ENCODE assay signal across 9 cellular contexts in genomic region chr10:125982256-125982948, GRCh38.
DNase-seq lines count a peak whose midpoint lies in the region; ATAC-seq, FAIRE-seq and TF ChIP-seq lines count a peak whose summit lies in the region.
"Had no signal": no experiment of that assay in that cellular context is flagged by ENCODE, and none has a peak within 500 bp of the region (broad histone marks: within the 10 kb centered on the region; RNA-seq: fewer than 3 reads in every experiment).

No MANE protein-coding gene starts in this region.

- TF ChIP-seq POLR2A in GM12891 (IDR thresholded peaks at IDR 0.05; ENCODE audit: low read depth, low read length), result no peak

- H3K27me3 ChIP-seq in foreskin keratinocyte, result no peaks in the 10 kb centered on the region
- H3K27me3 ChIP-seq: SJSA1 had no signal

- no peak overlapping the region for H3K4me3 Mint-ChIP-seq in WTC11

- H3K27me3 Mint-ChIP-seq in WTC11 (ENCODE audit: low read depth), result no peaks in the 10 kb centered on the region

- ATAC-seq in HG02763 (IDR thresholded peaks at IDR 0.05; ENCODE audit: unreplicated experiment) (peak; percentile 71), WTC11 (peak; percentile 76), foreskin keratinocyte (peak; percentile 78)

- H3K27ac Mint-ChIP-seq in WTC11, result no peak overlapping the region

- peak; percentile 91 for FAIRE-seq in GM12891 (lab: Jason Lieb, UNC)

- CTCF ChIA-PET in WTC11 (lab: Charles Lee), result interaction anchor here (0.6 to 1.6 kb wide), 13 partner anchors 14 to 617 kb away, joined by 3 to 12 read pairs (median 4); partner anchors contain the start of gene ADAM12

- no peaks in the 10 kb centered on the region for H3K9me3 Mint-ChIP-seq in WTC11

- peaks cover 20% of the 10 kb centered on the region for H3K4me1 Mint-ChIP-seq in WTC11

- DNase-seq in AG20443 (ENCODE audit: low spot score) (peak; percentile 64), GM12891 (ENCODE audit: insufficient read length, low spot score) (peak; percentile 31), NCI-H1694 (lab: John Stamatoyannopoulos, UW) (peak; percentile 56), WTC11 (ENCODE audit: low spot score) (peak; percentile 33), foreskin keratinocyte (peak in 1 of 2 donors; percentile 41), non-pigmented ciliary epithelial cell (ENCODE audit: low read depth) (peak; percentile 23), GOT3 (lab: John Stamatoyannopoulos, UW) (no peak)

- POLR2A ChIA-PET in WTC11 (lab: Charles Lee), result no interaction called here

- H3K36me3 Mint-ChIP-seq in WTC11, result no peaks in the 10 kb centered on the region

- TF ChIP-seq CTCF in WTC11 (IDR thresholded peaks at IDR 0.05), result peak; percentile 48
- peak; percentile 80 for TF ChIP-seq CTCF in foreskin keratinocyte (conservative IDR thresholded peaks at IDR 0.05)

- H3K27ac ChIP-seq in foreskin keratinocyte, result no peak overlapping the region

- H3K4me1 ChIP-seq in foreskin keratinocyte, result no peaks in the 10 kb centered on the region

TF ChIP-seq in GM12891, 5 proteins besides CTCF, POLR2A, EP300 and RAD21:
- TF ChIP-seq PAX5 (IDR thresholded peaks at IDR 0.05; ENCODE audit: insufficient read depth, low read length, severe bottlenecking), result no peak
- no peak for TF ChIP-seq TAF1 (IDR thresholded peaks at IDR 0.05; ENCODE audit: low read depth, low read length)
- TF ChIP-seq POLR2AphosphoS5 (IDR thresholded peaks at IDR 0.05; ENCODE audit: low read depth, low read length), result no peak

TF ChIP-seq in WTC11, 78 proteins besides CTCF, POLR2A, EP300 and RAD21:
- TF ChIP-seq MXD4 (CRISPR knock-in tag; IDR thresholded peaks at IDR 0.05; ENCODE audit: borderline replicate concordance), result no peak
- TF ChIP-seq KAT7 (CRISPR knock-in tag; IDR thresholded peaks at IDR 0.05; ENCODE audit: borderline replicate concordance), result no peak
- TF ChIP-seq, protein P1, sequence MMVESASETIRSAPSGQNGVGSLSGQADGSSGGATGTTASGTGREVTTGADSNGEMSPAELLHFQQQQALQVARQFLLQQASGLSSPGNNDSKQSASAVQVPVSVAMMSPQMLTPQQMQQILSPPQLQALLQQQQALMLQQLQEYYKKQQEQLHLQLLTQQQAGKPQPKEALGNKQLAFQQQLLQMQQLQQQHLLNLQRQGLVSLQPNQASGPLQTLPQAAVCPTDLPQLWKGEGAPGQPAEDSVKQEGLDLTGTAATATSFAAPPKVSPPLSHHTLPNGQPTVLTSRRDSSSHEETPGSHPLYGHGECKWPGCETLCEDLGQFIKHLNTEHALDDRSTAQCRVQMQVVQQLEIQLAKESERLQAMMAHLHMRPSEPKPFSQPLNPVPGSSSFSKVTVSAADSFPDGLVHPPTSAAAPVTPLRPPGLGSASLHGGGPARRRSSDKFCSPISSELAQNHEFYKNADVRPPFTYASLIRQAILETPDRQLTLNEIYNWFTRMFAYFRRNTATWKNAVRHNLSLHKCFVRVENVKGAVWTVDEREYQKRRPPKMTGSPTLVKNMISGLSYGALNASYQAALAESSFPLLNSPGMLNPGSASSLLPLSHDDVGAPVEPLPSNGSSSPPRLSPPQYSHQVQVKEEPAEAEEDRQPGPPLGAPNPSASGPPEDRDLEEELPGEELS (CRISPR knock-in tag; IDR thresholded peaks at IDR 0.05), result no peak
- no peak for TF ChIP-seq NFYB (CRISPR knock-in tag; conservative IDR thresholded peaks at IDR 0.05; ENCODE audit: low read depth)
- no peak for TF ChIP-seq EMX1 (CRISPR knock-in tag; IDR thresholded peaks at IDR 0.05)
- TF ChIP-seq SOX15 (CRISPR knock-in tag; IDR thresholded peaks at IDR 0.05), result no peak
- TF ChIP-seq ZNF423 (CRISPR knock-in tag; IDR thresholded peaks at IDR 0.05), result no peak
- TF ChIP-seq FOXJ3 (CRISPR knock-in tag; IDR thresholded peaks at IDR 0.05; ENCODE audit: borderline replicate concordance), result no peak
- TF ChIP-seq, protein P2, sequence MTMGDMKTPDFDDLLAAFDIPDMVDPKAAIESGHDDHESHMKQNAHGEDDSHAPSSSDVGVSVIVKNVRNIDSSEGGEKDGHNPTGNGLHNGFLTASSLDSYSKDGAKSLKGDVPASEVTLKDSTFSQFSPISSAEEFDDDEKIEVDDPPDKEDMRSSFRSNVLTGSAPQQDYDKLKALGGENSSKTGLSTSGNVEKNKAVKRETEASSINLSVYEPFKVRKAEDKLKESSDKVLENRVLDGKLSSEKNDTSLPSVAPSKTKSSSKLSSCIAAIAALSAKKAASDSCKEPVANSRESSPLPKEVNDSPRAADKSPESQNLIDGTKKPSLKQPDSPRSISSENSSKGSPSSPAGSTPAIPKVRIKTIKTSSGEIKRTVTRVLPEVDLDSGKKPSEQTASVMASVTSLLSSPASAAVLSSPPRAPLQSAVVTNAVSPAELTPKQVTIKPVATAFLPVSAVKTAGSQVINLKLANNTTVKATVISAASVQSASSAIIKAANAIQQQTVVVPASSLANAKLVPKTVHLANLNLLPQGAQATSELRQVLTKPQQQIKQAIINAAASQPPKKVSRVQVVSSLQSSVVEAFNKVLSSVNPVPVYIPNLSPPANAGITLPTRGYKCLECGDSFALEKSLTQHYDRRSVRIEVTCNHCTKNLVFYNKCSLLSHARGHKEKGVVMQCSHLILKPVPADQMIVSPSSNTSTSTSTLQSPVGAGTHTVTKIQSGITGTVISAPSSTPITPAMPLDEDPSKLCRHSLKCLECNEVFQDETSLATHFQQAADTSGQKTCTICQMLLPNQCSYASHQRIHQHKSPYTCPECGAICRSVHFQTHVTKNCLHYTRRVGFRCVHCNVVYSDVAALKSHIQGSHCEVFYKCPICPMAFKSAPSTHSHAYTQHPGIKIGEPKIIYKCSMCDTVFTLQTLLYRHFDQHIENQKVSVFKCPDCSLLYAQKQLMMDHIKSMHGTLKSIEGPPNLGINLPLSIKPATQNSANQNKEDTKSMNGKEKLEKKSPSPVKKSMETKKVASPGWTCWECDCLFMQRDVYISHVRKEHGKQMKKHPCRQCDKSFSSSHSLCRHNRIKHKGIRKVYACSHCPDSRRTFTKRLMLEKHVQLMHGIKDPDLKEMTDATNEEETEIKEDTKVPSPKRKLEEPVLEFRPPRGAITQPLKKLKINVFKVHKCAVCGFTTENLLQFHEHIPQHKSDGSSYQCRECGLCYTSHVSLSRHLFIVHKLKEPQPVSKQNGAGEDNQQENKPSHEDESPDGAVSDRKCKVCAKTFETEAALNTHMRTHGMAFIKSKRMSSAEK (CRISPR knock-in tag; IDR thresholded peaks at IDR 0.05; ENCODE audit: borderline replicate concordance), result no peak
- no peak for TF ChIP-seq ZNF121 (CRISPR knock-in tag; IDR thresholded peaks at IDR 0.05)
- no peak for TF ChIP-seq TEAD4 (CRISPR knock-in tag; IDR thresholded peaks at IDR 0.05)
- TF ChIP-seq MAX (CRISPR knock-in tag; IDR thresholded peaks at IDR 0.05), result no peak
- TF ChIP-seq RELA (CRISPR knock-in tag; IDR thresholded peaks at IDR 0.05; ENCODE audit: borderline replicate concordance), result no peak
- TF ChIP-seq ZNF396 (CRISPR knock-in tag; IDR thresholded peaks at IDR 0.05; ENCODE audit: borderline replicate concordance), result no peak
- TF ChIP-seq ETV6 (CRISPR knock-in tag; IDR thresholded peaks at IDR 0.05), result no peak
- no peak for TF ChIP-seq TEAD1 (CRISPR knock-in tag; IDR thresholded peaks at IDR 0.05)
- no peak for TF ChIP-seq CDX4 (CRISPR knock-in tag; IDR thresholded peaks at IDR 0.05; ENCODE audit: borderline replicate concordance)
TF ChIP-seq in WTC11: peak in this region for 0.
